Comparison of ENCODE assay signal across 8 cellular contexts in the genomic region with DNA sequence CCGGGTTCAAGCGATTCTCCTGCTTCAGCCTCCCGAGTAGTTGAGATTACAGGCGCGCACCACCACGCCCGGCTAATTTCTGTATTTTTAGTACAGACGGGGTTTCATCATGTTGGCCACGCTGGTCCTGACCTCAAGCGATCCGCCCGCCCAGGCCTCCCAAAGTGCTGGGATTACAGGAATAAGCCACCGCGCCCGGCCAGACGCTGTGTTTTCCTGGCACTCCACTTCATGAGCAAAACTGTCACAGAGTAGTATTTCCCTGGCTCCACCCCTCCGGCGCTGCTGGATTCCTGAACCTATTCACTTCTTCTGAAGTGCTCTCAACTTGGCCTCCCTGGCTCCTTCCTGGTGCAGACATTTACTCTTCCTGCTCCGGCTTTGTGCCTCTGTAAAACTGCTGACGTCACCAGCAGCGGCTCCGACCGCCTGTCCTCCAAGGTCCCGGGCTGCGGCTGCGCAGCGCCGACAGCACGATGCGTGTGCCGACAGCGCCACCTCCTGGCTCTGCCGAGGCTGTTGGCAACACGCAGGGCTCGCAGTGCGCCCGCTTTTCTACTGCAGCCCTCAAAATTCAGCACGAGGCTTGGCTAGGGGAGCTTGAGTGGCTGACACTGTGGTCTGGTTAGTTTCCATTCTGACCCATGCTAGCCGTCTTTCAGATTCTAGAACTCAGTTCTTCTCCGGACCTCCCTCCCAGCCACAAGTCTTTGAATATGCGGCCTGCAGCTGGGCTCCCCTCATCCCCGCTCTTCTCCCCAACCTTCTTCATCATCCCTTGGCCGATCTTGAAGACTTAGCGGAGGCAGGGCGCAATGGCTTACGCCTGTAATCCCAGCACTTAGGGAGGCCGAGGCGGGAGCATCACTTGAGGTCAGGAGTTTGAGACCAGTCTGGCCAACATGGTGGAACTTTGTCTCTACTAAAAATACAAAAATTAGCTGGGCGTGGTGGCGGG. TPM values are rescaled to one million over a fixed set of nuclear protein-coding genes. Genes with fewer than 3 reads are reported as not detected.
DNase-seq lines count a peak whose midpoint lies in the region; ATAC-seq and TF ChIP-seq lines count a peak whose summit lies in the region.

No MANE protein-coding gene starts in this region.

- ATAC-seq in GM18505 (IDR thresholded peaks at IDR 0.05; ENCODE audit: unreplicated experiment), result peak; percentile 74
- peak; percentile 83 for ATAC-seq in HG03354 (IDR thresholded peaks at IDR 0.05; ENCODE audit: poor library complexity, severe bottlenecking, unreplicated experiment)
- ATAC-seq in HG03469 (IDR thresholded peaks at IDR 0.05; ENCODE audit: unreplicated experiment), result no peak

- peak; percentile 89 for DNase-seq in NCI-H460 (ENCODE audit: extremely low read depth, low read depth)
- DNase-seq in activated CD4-positive, CD25-positive, alpha-beta regulatory T cell treated with anti-CD3 and anti-CD28 coated beads, Interleukin-2, amount 50 U/mL, for 72 hours, result peak; percentile 92
- peak; percentile 91 for DNase-seq in cerebellar cortex (ENCODE audit: low spot score)
- peak; percentile 86 for DNase-seq in kidney glomerular epithelial cell (lab: John Stamatoyannopoulos, UW)
- DNase-seq in stimulated activated CD4-positive, alpha-beta T cell treated with anti-CD3 and anti-CD28 coated beads, Interleukin-15, amount 100 ng/mL, for 1 hour (ENCODE audit: low read depth in 1 of 2, low spot score in 1 of 2), result peak; percentile 79 to 88

- TF ChIP-seq POLR2A in GM18505 (IDR thresholded peaks at IDR 0.05; ENCODE audit: borderline replicate concordance, extremely low read depth, insufficient read depth, insufficient read length), result peak; percentile 40

RNA-seq across cellular contexts. Expression of a gene that starts 36.6 kb away (rescaled TPM):
- total RNA-seq in NCI-H460 (2014; rRNA removed; shearing (Covaris generic)), result 0.10 TPM in 1 of 2 replicates, not detected in the other
- 0.56 and 1.3 TPM in 2 replicates for polyA plus RNA-seq in NCI-H460 (2014; cell fraction: nucleus; rRNA removed)
